25 cellular contexts compared by ENCODE assay signal in genomic region chr11:46017341-46017740, GRCh38.
"Had no signal": no experiment of that assay in that cellular context is flagged by ENCODE, and none has a peak within 500 bp of the region (broad histone marks: within the 10 kb centered on the region; RNA-seq: fewer than 3 reads in every experiment).

No MANE protein-coding gene starts in this region.

- H3K4me1 ChIP-seq: ascending aorta, foreskin keratinocyte, left lung, lower lobe of right lung, parathyroid adenoma, right atrium auricular region, suprapubic skin, tibial artery had no signal

- H3K36me3 ChIP-seq: ascending aorta, brain microvascular endothelial cell, right atrium auricular region had no signal

- H3K4me3 ChIP-seq: ascending aorta, left lung, lower lobe of right lung, right atrium auricular region, smooth muscle cell, suprapubic skin, tibial artery had no signal

- H3K27me3 ChIP-seq: ascending aorta, brain microvascular endothelial cell, foreskin keratinocyte, left lung, neutrophil, right atrium auricular region, suprapubic skin, tibial artery had no signal

- H3K4me2 ChIP-seq: smooth muscle cell had no signal

- H3K9me3 ChIP-seq: ascending aorta, left lung, lower lobe of right lung, neutrophil, right atrium auricular region, suprapubic skin, tibial artery had no signal

- ATAC-seq: effector memory CD8-positive, alpha-beta T cell; esophagus mucosa; foreskin keratinocyte; left lung; lower lobe of right lung; natural killer cell treated with Interleukin-12 subunit alpha and Interleukin-12 subunit beta and Interleukin-15 and Interleukin-18, amount 100 ng/mL, for 72 hours; stimulated activated naive B cell treated with anti-CD40 and anti-IgM and Interleukin-4, amounts not matched to agents 10 μg/mL and 1 μg/mL and 100 μg/mL, for 72 hours had no signal

- DNase-seq: activated CD4-positive, alpha-beta T cell treated with anti-CD3 and anti-CD28 coated beads for 4 hours; activated CD4-positive, alpha-beta T cell treated with anti-CD3 and anti-CD28 coated beads, Interleukin-2, amount 50 U/mL, for 4 hours; activated gamma-delta T cell; activated naive CD4-positive, alpha-beta T cell treated with anti-CD3 and anti-CD28 coated beads, Interleukin-2, amount 10 ng/mL, durations not matched to agents 7 days and 5 days; activated naive CD8-positive, alpha-beta T cell treated with anti-CD3 and anti-CD28 coated beads, Interleukin-2, amount 10 ng/mL, durations not matched to agents 7 days and 5 days; brain microvascular endothelial cell; cortex of kidney; effector memory CD8-positive, alpha-beta T cell; foreskin keratinocyte; kidney glomerular epithelial cell; left lung; lower lobe of right lung; mesenchymal stem cell; stimulated activated CD4-positive, alpha-beta T cell treated with anti-CD3 and anti-CD28 coated beads, Interleukin-2, amount 100 ng/mL, for 24 hours; stimulated activated naive B cell treated with anti-CD40 and anti-IgM and Interleukin-4, amounts not matched to agents 10 μg/mL and 1 μg/mL and 100 μg/mL, for 72 hours; T-helper 1 cell; tibial artery had no signal

- H3K27ac ChIP-seq: ascending aorta, brain microvascular endothelial cell, foreskin keratinocyte, left lung, lower lobe of right lung, neutrophil, parathyroid adenoma, right atrium auricular region, suprapubic skin, tibial artery had no signal
